In genomic region chr19:42028304-42029216, GRCh38 we compare ENCODE assay signal across 8 cellular contexts. TPM values are rescaled to one million over a fixed set of nuclear protein-coding genes. Genes with fewer than 3 reads are reported as not detected.
DNase-seq lines count a peak whose midpoint lies in the region; ATAC-seq and TF ChIP-seq lines count a peak whose summit lies in the region.

No MANE protein-coding gene starts in this region.

- POLR2A ChIA-PET in SK-N-SH (lab: Yijun Ruan, JAX): interaction anchor here (1.0 kb wide), 1 partner anchor 35 kb away, joined by 3 read pairs; no protein-coding TSS in a partner anchor

- no peak for TF ChIP-seq RAD21 in SK-N-SH (IDR thresholded peaks at IDR 0.05; ENCODE audit: low read length)

- no peak overlapping the region for H3K4me2 ChIP-seq in SK-N-SH
- no peak overlapping the region for H3K4me2 ChIP-seq in fibroblast of lung (ENCODE audit: extremely low read depth, insufficient read depth, low read length)

- no peaks in the 10 kb centered on the region for H4K20me1 ChIP-seq in SK-N-SH (ENCODE audit: insufficient read depth)
- no peaks in the 10 kb centered on the region for H4K20me1 ChIP-seq in fibroblast of lung (ENCODE audit: control insufficient read depth, extremely low read depth, insufficient read depth, low read length)

- no peak overlapping the region for H2AFZ ChIP-seq in SK-N-SH (ENCODE audit: low read depth)
- H2AFZ ChIP-seq in fibroblast of lung (ENCODE audit: low read length): no peak overlapping the region

- TF ChIP-seq CTCF in heart right ventricle (IDR thresholded peaks at IDR 0.05) (peak in 7 of 9 donors; percentile 20 to 42 (median 38)), SK-N-SH (IDR thresholded peaks at IDR 0.05) (peak; percentile 56), fibroblast of lung (conservative IDR thresholded peaks at IDR 0.05 in 1 of 2, IDR thresholded peaks at IDR 0.05 in 1 of 2; ENCODE audit: low read depth in 1 of 2, low read length in 2 of 2) (peak; percentile 23 to 52), upper lobe of right lung (IDR thresholded peaks at IDR 0.05) (peak; percentile 33)

- H3K27me3 ChIP-seq in heart right ventricle (no peaks in the 10 kb centered on the region), right cardiac atrium (ENCODE audit: control insufficient read depth, insufficient read depth) (no peaks in the 10 kb centered on the region), SK-N-SH (ENCODE audit: insufficient read depth) (no peaks in the 10 kb centered on the region; the same call in 1 of the 2 replicates), fibroblast of lung (ENCODE audit: control insufficient read depth, insufficient read depth, low read length) (peaks cover 4% of the 10 kb centered on the region), upper lobe of right lung (peaks cover 5% of the 10 kb centered on the region), MG63 (no peaks in the 10 kb centered on the region; the same call in 1 of the 2 replicates)

- no peaks in the 10 kb centered on the region for H3F3A ChIP-seq in SK-N-SH (replicated peaks; ENCODE audit: insufficient read depth)

- intact Hi-C loops in heart right ventricle (cut with DNase I): no loop called here
- intact Hi-C loops in right cardiac atrium (cut with DNase I): no loop called here
- intact Hi-C loops in upper lobe of right lung (cut with DNase I): no loop called here

- H3K9ac ChIP-seq in SK-N-SH (no peak overlapping the region), fibroblast of lung (ENCODE audit: insufficient read depth, low read length) (no peak overlapping the region)

- DNase-seq in heart right ventricle (no peak), right cardiac atrium (no peak), SK-N-SH (peak; percentile 65), fibroblast of lung (ENCODE audit: low read depth in 2 of 2) (no peak), upper lobe of right lung (no peak), cerebellar nuclear complex (lab: John Stamatoyannopoulos, UW) (no peak), GDM1 (lab: John Stamatoyannopoulos, UW) (no peak), MG63 (no peak)

- H3K36me3 ChIP-seq in heart right ventricle (no peaks in the 10 kb centered on the region), SK-N-SH (replicated peaks in 1 of 2; ENCODE audit: control insufficient read depth in 1 of 2, insufficient read depth in 2 of 2, low read length in 1 of 2) (no peaks in the 10 kb centered on the region), fibroblast of lung (ENCODE audit: control insufficient read depth, insufficient read depth, low read length) (no peaks in the 10 kb centered on the region), upper lobe of right lung (no peaks in the 10 kb centered on the region), MG63 (no peaks in the 10 kb centered on the region)

- H3K9me2 ChIP-seq in SK-N-SH: no peaks in the 10 kb centered on the region

- 57 to 62% methylated on average over 8 of the region's 8 CpGs for WGBS in heart right ventricle, 2 donors
- WGBS in right cardiac atrium: 57% methylated on average over 8 of the region's 8 CpGs
- 60% methylated on average over 8 of the region's 8 CpGs for WGBS in SK-N-SH (ENCODE audit: low lambda C conversion rate)

- H3K4me3 ChIP-seq in heart right ventricle: no peak overlapping the region
- no peak overlapping the region for H3K4me3 ChIP-seq in right cardiac atrium (ENCODE audit: low read length)
- peak overlapping the region in 1 of 2 experiments; percentile 52; a peak in 1 of 4 replicates for H3K4me3 ChIP-seq in SK-N-SH (ENCODE audit: low read depth in 2 of 2, low read length in 1 of 2)
- H3K4me3 ChIP-seq in fibroblast of lung (replicated peaks in 1 of 4; ENCODE audit: control extremely low read depth in 1 of 4, insufficient read depth in 1 of 4, low read depth in 3 of 4, low read length in 4 of 4): no peak overlapping the region
- no peak overlapping the region for H3K4me3 ChIP-seq in upper lobe of right lung
- no peak overlapping the region for H3K4me3 ChIP-seq in MG63

- no peak overlapping the region for H3K27ac ChIP-seq in heart right ventricle
- no peak overlapping the region for H3K27ac ChIP-seq in right cardiac atrium (ENCODE audit: low read length)
- H3K27ac ChIP-seq in SK-N-SH (ENCODE audit: low read depth in 2 of 2, low read length in 1 of 2): no peak overlapping the region
- H3K27ac ChIP-seq in fibroblast of lung (ENCODE audit: insufficient read depth, low read length): no peak overlapping the region
- no peak overlapping the region for H3K27ac ChIP-seq in upper lobe of right lung

- H3K9me3 ChIP-seq in heart right ventricle (no peaks in the 10 kb centered on the region), right cardiac atrium (ENCODE audit: control insufficient read depth, low read length) (no peaks in the 10 kb centered on the region), SK-N-SH (no peaks in the 10 kb centered on the region), fibroblast of lung (ENCODE audit: control insufficient read depth, insufficient read depth, low read depth, low read length) (no peaks in the 10 kb centered on the region), upper lobe of right lung (no peaks in the 10 kb centered on the region), MG63 (no peaks in the 10 kb centered on the region)

- H3K4me1 ChIP-seq in heart right ventricle (peaks cover 0 to 22% (median 9%) of the 10 kb centered on the region in 9 donors), right cardiac atrium (ENCODE audit: control insufficient read depth, insufficient read depth, low read length) (peaks cover 3% of the 10 kb centered on the region), SK-N-SH (ENCODE audit: control insufficient read depth in 1 of 2, insufficient read depth in 2 of 2, low read depth in 1 of 2, low read length in 1 of 2) (no peaks in the 10 kb centered on the region), fibroblast of lung (ENCODE audit: control insufficient read depth, extremely low read depth, insufficient read depth, low read length) (peaks cover 3% of the 10 kb centered on the region), upper lobe of right lung (peaks cover 3% of the 10 kb centered on the region)

- TF ChIP-seq EP300 in SK-N-SH (IDR thresholded peaks at IDR 0.05; ENCODE audit: borderline replicate concordance in 1 of 2, low read depth in 1 of 2, low read length in 1 of 2): no peak

- no peaks in the 10 kb centered on the region for H3K79me2 ChIP-seq in SK-N-SH (ENCODE audit: insufficient read depth)
- no peaks in the 10 kb centered on the region for H3K79me2 ChIP-seq in fibroblast of lung (ENCODE audit: control insufficient read depth, insufficient read depth, low read length)

- CTCF ChIA-PET in SK-N-SH (lab: Yijun Ruan, JAX): interaction anchor here (0.6 to 4.8 kb wide), 22 partner anchors 8 to 821 kb away, joined by 3 to 36 read pairs (median 5); partner anchors contain the start of gene RABAC1

- ATAC-seq in heart right ventricle: no peak
- ATAC-seq in right cardiac atrium: no peak
- ATAC-seq in upper lobe of right lung: no peak

TF ChIP-seq in SK-N-SH, 30 proteins besides CTCF, POLR2A, EP300 and RAD21:
- TF ChIP-seq SIN3A (IDR thresholded peaks at IDR 0.05; ENCODE audit: borderline replicate concordance, low read depth, low read length): no peak
- TF ChIP-seq, protein P1, sequence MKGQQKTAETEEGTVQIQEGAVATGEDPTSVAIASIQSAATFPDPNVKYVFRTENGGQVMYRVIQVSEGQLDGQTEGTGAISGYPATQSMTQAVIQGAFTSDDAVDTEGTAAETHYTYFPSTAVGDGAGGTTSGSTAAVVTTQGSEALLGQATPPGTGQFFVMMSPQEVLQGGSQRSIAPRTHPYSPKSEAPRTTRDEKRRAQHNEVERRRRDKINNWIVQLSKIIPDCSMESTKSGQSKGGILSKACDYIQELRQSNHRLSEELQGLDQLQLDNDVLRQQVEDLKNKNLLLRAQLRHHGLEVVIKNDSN (IDR thresholded peaks at IDR 0.05; ENCODE audit: borderline replicate concordance, low read depth): no peak
- TF ChIP-seq MXI1 (IDR thresholded peaks at IDR 0.05; ENCODE audit: low read depth, low read length): no peak

RNA-seq across cellular contexts. Expression of gene ATP1A3, which starts 34.5 kb away (rescaled TPM):
- total RNA-seq in heart right ventricle (100 to 1,000 TPM; 245 to 419 (median 347) TPM), right cardiac atrium (100 to 1,000 TPM; 194 to 295 (median 234) TPM), fibroblast of lung (under 0.01 and 0.17 TPM in 2 replicates), upper lobe of right lung (not detected)
- polyA plus RNA-seq in heart right ventricle (10 to 100 TPM; 38.0 to 87.1 TPM), right cardiac atrium (104 TPM), SK-N-SH (2012; rRNA removed) (0.75 and 0.77 TPM in 2 replicates), fibroblast of lung (0.05 TPM in 1 of 2 replicates, not detected in the other)
- 0.80 and 1.9 TPM in 2 replicates for polyA plus RNA-seq in SK-N-SH (2012; cell fraction: cytosol; rRNA removed)
- polyA plus RNA-seq in SK-N-SH (2012; cell fraction: nucleus; rRNA removed): 0.95 and 1.7 TPM in 2 replicates
- polyA plus RNA-seq in fibroblast of lung (2012): 0.16 and 0.20 TPM in 2 replicates
- 0.59 and 1.1 TPM in 2 replicates for polyA minus RNA-seq in fibroblast of lung (ENCODE audit: low replicate concordance)
- not detected in 2 replicates for total RNA-seq in MG63 (2014; rRNA removed; shearing (Covaris generic); ENCODE audit: low replicate concordance)

RNA-seq across cellular contexts. Expression of gene GRIK5, which starts 41.4 kb away (rescaled TPM):
- total RNA-seq in heart right ventricle (1 to 10 TPM; 1.2 to 9.3 (median 3.0) TPM), right cardiac atrium (10 to 100 TPM; 12.5 to 18.3 (median 14.6) TPM), fibroblast of lung (0.77 and 3.5 TPM in 2 replicates), upper lobe of right lung (0.29 TPM)
- polyA plus RNA-seq in heart right ventricle (1 to 10 TPM in 1 of 2 donors, under 1 TPM in 1; 0.35 to 1.4 TPM), right cardiac atrium (8.9 TPM), SK-N-SH (2012; rRNA removed) (0.71 and 2.4 TPM in 2 replicates), fibroblast of lung (0.03 and 0.69 TPM in 2 replicates)
- polyA plus RNA-seq in SK-N-SH (2012; cell fraction: cytosol; rRNA removed): 0.85 and 1.7 TPM in 2 replicates
- 3.7 and 4.4 TPM in 2 replicates for polyA plus RNA-seq in SK-N-SH (2012; cell fraction: nucleus; rRNA removed)
- polyA plus RNA-seq in fibroblast of lung (2012): 0.31 and 1.4 TPM in 2 replicates
- polyA minus RNA-seq in fibroblast of lung (ENCODE audit: low replicate concordance): 0.12 and 3.6 TPM in 2 replicates
- not detected in 2 replicates for total RNA-seq in MG63 (2014; rRNA removed; shearing (Covaris generic); ENCODE audit: low replicate concordance)

RNA-seq across cellular contexts. Expression of gene ZNF574, which starts 47.4 kb away (rescaled TPM):
- total RNA-seq in heart right ventricle (10 to 100 TPM in 2 of 10 donors, 1 to 10 TPM in 8; 5.0 to 11.1 (median 8.1) TPM), right cardiac atrium (1 to 10 TPM; 8.4 to 9.3 (median 8.5) TPM), fibroblast of lung (7.7 and 9.9 TPM in 2 replicates), upper lobe of right lung (13.6 TPM)
- polyA plus RNA-seq in heart right ventricle (1 to 10 TPM; 3.4 to 5.8 TPM), right cardiac atrium (5.2 TPM), SK-N-SH (2012; rRNA removed) (6.9 and 8.5 TPM in 2 replicates), fibroblast of lung (5.1 and 6.6 TPM in 2 replicates)
- 2.4 and 4.9 TPM in 2 replicates for polyA plus RNA-seq in SK-N-SH (2012; cell fraction: cytosol; rRNA removed)
- polyA plus RNA-seq in SK-N-SH (2012; cell fraction: nucleus; rRNA removed): 6.9 and 7.4 TPM in 2 replicates
- 7.4 and 11.2 TPM in 2 replicates for polyA plus RNA-seq in fibroblast of lung (2012)
- 34.2 and 46.5 TPM in 2 replicates for polyA minus RNA-seq in fibroblast of lung (ENCODE audit: low replicate concordance)
- 18.8 and 20.4 TPM in 2 replicates for total RNA-seq in MG63 (2014; rRNA removed; shearing (Covaris generic); ENCODE audit: low replicate concordance)

Comparison
In these comparisons a context has a peak if more than half of its experiments do, and no peak if none do; other contexts are left out.
1. RNA of gene ATP1A3, which starts 34.5 kb away (total RNA-seq): 245 to 419 TPM in heart right ventricle and 194 to 295 TPM in right cardiac atrium; not detected in upper lobe of right lung (single experiment), under 0.01 to 0.17 TPM in fibroblast of lung and not detected in MG63; every median in the first group is over 100 times any median in the second.
2. Peak in every context shown above with its lines, with median percentiles within 50 percentile points of each other: CTCF ChIP-seq.